In genomic region chr22:19039448-19039780, GRCh38 we compare ENCODE assay signal across 18 cellular contexts.
A peak's percentile ranks its signal among the peaks of the same experiment; 100 is the strongest.
DNase-seq lines count a peak whose midpoint lies in the region; ATAC-seq, FAIRE-seq and TF ChIP-seq lines count a peak whose summit lies in the region.
"Had no signal": no experiment of that assay in that cellular context is flagged by ENCODE, and none has a peak within 500 bp of the region (broad histone marks: within the 10 kb centered on the region; RNA-seq: fewer than 3 reads in every experiment).

No MANE protein-coding gene starts in this region.

- 79% methylated on average over 8 of the region's 8 CpGs for WGBS in K562 (ENCODE audit: insufficient coverage, low coverage, missing lambda C conversion rate)
- 86 to 96% (median 92%) methylated on average over 8 of the region's 8 CpGs for WGBS in spleen, 5 donors

- H3K4me1 ChIP-seq in K562 (replicated peaks in 1 of 2; ENCODE audit: control insufficient read depth in 2 of 2, insufficient read depth in 2 of 2, low read length in 2 of 2) = peaks cover 0 to 31% of the 10 kb centered on the region in 2 experiments; a peak in 1 of 5 replicates
- peaks cover 0 to 6% (median 0%) of the 10 kb centered on the region in 6 donors for H3K4me1 ChIP-seq in spleen

- H3K4me1 Mint-ChIP-seq in activated T-cell treated with anti-CD3 and anti-CD28 coated beads, Interleukin-2, amount 50 U/mL, for 24 hours (ENCODE audit: low read depth) = no peaks in the 10 kb centered on the region
- H3K4me1 Mint-ChIP-seq in activated T-cell treated with anti-CD3 and anti-CD28 coated beads, Interleukin-2, amount 50 U/mL, for 4 hours (ENCODE audit: low read depth) = no peaks in the 10 kb centered on the region

- DNase-seq in activated T-cell treated with anti-CD3 and anti-CD28 coated beads, Interleukin-2, amount 50 U/mL, for 24 hours = no peak
- no peak for DNase-seq in activated T-cell treated with anti-CD3 and anti-CD28 coated beads, Interleukin-2, amount 50 U/mL, for 4 hours
- no peak for DNase-seq in K562 (ENCODE audit: extremely low read depth in 1 of 4, low spot score in 3 of 4)
- DNase-seq in spleen = peak; percentile 21
- no peak for DNase-seq in DMS 273 (lab: John Stamatoyannopoulos, UW; ENCODE audit: unreplicated experiment)
- DNase-seq in SKM-1 treated with dmso at 0.1 percent for 144 hours (lab: John Stamatoyannopoulos, UW; ENCODE audit: unreplicated experiment) = no peak
- DNase-seq: C1 segment of cervical spinal cord, COR-L47, DMS53, GF-D8, GM23248, IMR-90, KG1 had no signal

- TF ChIP-seq RAD21 in K562 (CRISPR knock-in tag; conservative IDR thresholded peaks at IDR 0.05 in 1 of 2, IDR thresholded peaks at IDR 0.05 in 1 of 2) = no peak

- no peak overlapping the region for H2AFZ ChIP-seq in K562 (ENCODE audit: low read depth, low read length)
- H2AFZ ChIP-seq: GM23248 had no signal

- no peak overlapping the region for H3K27ac ChIP-seq in K562 (ENCODE audit: extremely low read depth, low read depth, low read length)
- no peak overlapping the region for H3K27ac ChIP-seq in spleen
- H3K27ac ChIP-seq: 22Rv1, GM23248 had no signal

- BruUV-seq in K562 (replicated peaks; lab: Mats Ljungman, UMichigan) = no TSS peak

- TF ChIP-seq POLR2A in K562 (conservative IDR thresholded peaks at IDR 0.05) = no peak
- no peak for TF ChIP-seq POLR2A in spleen (IDR thresholded peaks at IDR 0.05)

- H3K9me1 ChIP-seq in K562 (ENCODE audit: control insufficient read depth, insufficient read depth, low read length) = peaks cover 25% of the 10 kb centered on the region

- no peak for FAIRE-seq in K562 (lab: Jason Lieb, UNC)

- no peak for ATAC-seq in activated T-cell treated with anti-CD3 and anti-CD28 coated beads, Interleukin-2, amount 50 U/mL, for 4 hours
- ATAC-seq in K562 = no peak
- ATAC-seq in HG03378 (IDR thresholded peaks at IDR 0.05; ENCODE audit: unreplicated experiment) = no peak

- H4K20me1 ChIP-seq in K562 (replicated peaks; ENCODE audit: control insufficient read depth, insufficient read depth, low read length) = peaks cover 58% of the 10 kb centered on the region

- H3K9ac ChIP-seq in K562 (ENCODE audit: insufficient read depth in 1 of 2, low read depth in 2 of 2, low read length in 2 of 2) = no peak overlapping the region; a peak in 1 of 4 replicates
- H3K9ac ChIP-seq: GM23248 had no signal

- no peak for TF ChIP-seq CTCF in K562 (IDR thresholded peaks at IDR 0.05 in 2 of 3, conservative IDR thresholded peaks at IDR 0.05 in 1 of 3; ENCODE audit: insufficient read depth in 2 of 3, low read depth in 1 of 3, low read length in 3 of 3)
- no peak for TF ChIP-seq CTCF in spleen (IDR thresholded peaks at IDR 0.05 in 8 of 11, conservative IDR thresholded peaks at IDR 0.05 in 3 of 11)

- peaks cover 60% of the 10 kb centered on the region for H3K36me3 Mint-ChIP-seq in activated T-cell treated with anti-CD3 and anti-CD28 coated beads, Interleukin-2, amount 50 U/mL, for 24 hours (ENCODE audit: low read depth)
- H3K36me3 Mint-ChIP-seq in activated T-cell treated with anti-CD3 and anti-CD28 coated beads, Interleukin-2, amount 50 U/mL, for 4 hours (ENCODE audit: insufficient read depth) = peaks cover 21% of the 10 kb centered on the region

- H3K4me3 ChIP-seq in K562 (no peak overlapping the region), spleen (no peak overlapping the region)
- H3K4me3 ChIP-seq: GM23248 had no signal

- CTCF ChIA-PET in K562 (lab: Yijun Ruan, JAX; ENCODE audit: low intra/inter-chr PET ratio) = no interaction called here

- H3K9me3 Mint-ChIP-seq in activated T-cell treated with anti-CD3 and anti-CD28 coated beads, Interleukin-2, amount 50 U/mL, for 24 hours = no peaks in the 10 kb centered on the region
- H3K9me3 Mint-ChIP-seq in activated T-cell treated with anti-CD3 and anti-CD28 coated beads, Interleukin-2, amount 50 U/mL, for 4 hours = no peaks in the 10 kb centered on the region
- H3K9me3 Mint-ChIP-seq: CD4-positive, alpha-beta T cell; H9 had no signal

- intact Hi-C loops in K562 (cut with micrococcal nuclease) (loop anchor here (5.0 to 10.0 kb wide), 2 partner anchors 138 to 255 kb away; partner anchors contain the start of genes CLTCL1 and SLC25A1), spleen (cut with DNase I; ENCODE audit: low total_unique reads) (no loop called here)

- POLR2A ChIA-PET in K562 (lab: Yijun Ruan, JAX) = interaction anchor here (0.6 to 4.3 kb wide), 4 partner anchors 9 to 1759 kb away, joined by 3 to 37 read pairs (median 3); no protein-coding TSS in a partner anchor

- no peaks in the 10 kb centered on the region for H3K79me2 ChIP-seq in K562 (ENCODE audit: control insufficient read depth, insufficient read depth, low read length)

- peak overlapping the region; percentile 11 for H3K27ac Mint-ChIP-seq in activated T-cell treated with anti-CD3 and anti-CD28 coated beads, Interleukin-2, amount 50 U/mL, for 24 hours
- H3K27ac Mint-ChIP-seq: B cell; CD4-positive, alpha-beta T cell; H9 had no signal

- H3K4me3 Mint-ChIP-seq in activated T-cell treated with anti-CD3 and anti-CD28 coated beads, Interleukin-2, amount 50 U/mL, for 24 hours = no peak overlapping the region
- H3K4me3 Mint-ChIP-seq in activated T-cell treated with anti-CD3 and anti-CD28 coated beads, Interleukin-2, amount 50 U/mL, for 4 hours = no peak overlapping the region
- H3K4me3 Mint-ChIP-seq: B cell; CD4-positive, alpha-beta T cell; H9 had no signal

- no peak overlapping the region for H3K4me2 ChIP-seq in K562 (ENCODE audit: insufficient read depth, low read length)

- in situ Hi-C loops in K562 (cut with MboI) = no loop called here

- no peak for TF ChIP-seq EP300 in K562 (IDR thresholded peaks at IDR 0.05; ENCODE audit: low read length)

- no peaks in the 10 kb centered on the region for H3K27me3 Mint-ChIP-seq in activated T-cell treated with anti-CD3 and anti-CD28 coated beads, Interleukin-2, amount 50 U/mL, for 24 hours
- H3K27me3 Mint-ChIP-seq in activated T-cell treated with anti-CD3 and anti-CD28 coated beads, Interleukin-2, amount 50 U/mL, for 4 hours (ENCODE audit: low read depth) = no peaks in the 10 kb centered on the region
- H3K27me3 Mint-ChIP-seq: B cell; CD4-positive, alpha-beta T cell had no signal

- H3K9me3 ChIP-seq in K562 (replicated peaks; ENCODE audit: control insufficient read depth, insufficient read depth, low read depth, low read length) = no peaks in the 10 kb centered on the region
- H3K9me3 ChIP-seq in spleen = no peaks in the 10 kb centered on the region

- no peaks in the 10 kb centered on the region for H3K27me3 ChIP-seq in K562 (ENCODE audit: control insufficient read depth in 2 of 2, insufficient read depth in 2 of 2, low read length in 2 of 2)
- no peaks in the 10 kb centered on the region for H3K27me3 ChIP-seq in spleen (replicated peaks in 1 of 7)

- peaks cover 59% of the 10 kb centered on the region; the same call in 2 of the 3 replicates for H3K36me3 ChIP-seq in K562 (ENCODE audit: control insufficient read depth, insufficient read depth, low read length)
- peaks cover 3 to 81% (median 76%) of the 10 kb centered on the region in 6 donors for H3K36me3 ChIP-seq in spleen

TF ChIP-seq in K562, 482 proteins besides CTCF, POLR2A, EP300 and RAD21 (continues in another document):
- 0 out of 2 replicates have a peak, but pooled peaks have one; percentile 3 for TF ChIP-seq NR3C1 (CRISPR knock-in tag; IDR thresholded peaks at IDR 0.05)
- no peak for TF ChIP-seq C11orf30 (IDR thresholded peaks at IDR 0.05; ENCODE audit: low read depth)
- no peak for TF ChIP-seq TAF7 (tag; IDR thresholded peaks at IDR 0.05)
- TF ChIP-seq CBFB (CRISPR knock-in tag; IDR thresholded peaks at IDR 0.05) = peak; percentile 64; the same call in 1 of the 2 replicates
- TF ChIP-seq ZNF518B (CRISPR knock-in tag; IDR thresholded peaks at IDR 0.05) = no peak
- 0 out of 2 replicates have a peak, but pooled peaks have one; percentile 22 for TF ChIP-seq E2F4 (CRISPR knock-in tag; IDR thresholded peaks at IDR 0.05; ENCODE audit: low read depth)
- TF ChIP-seq SREBF1 (IDR thresholded peaks at IDR 0.05; ENCODE audit: borderline replicate concordance, low read depth, low read length) = 0 out of 2 replicates have a peak, but pooled peaks have one; percentile 10
